Comparison of ENCODE assay signal across 8 cellular contexts in the genomic region with DNA sequence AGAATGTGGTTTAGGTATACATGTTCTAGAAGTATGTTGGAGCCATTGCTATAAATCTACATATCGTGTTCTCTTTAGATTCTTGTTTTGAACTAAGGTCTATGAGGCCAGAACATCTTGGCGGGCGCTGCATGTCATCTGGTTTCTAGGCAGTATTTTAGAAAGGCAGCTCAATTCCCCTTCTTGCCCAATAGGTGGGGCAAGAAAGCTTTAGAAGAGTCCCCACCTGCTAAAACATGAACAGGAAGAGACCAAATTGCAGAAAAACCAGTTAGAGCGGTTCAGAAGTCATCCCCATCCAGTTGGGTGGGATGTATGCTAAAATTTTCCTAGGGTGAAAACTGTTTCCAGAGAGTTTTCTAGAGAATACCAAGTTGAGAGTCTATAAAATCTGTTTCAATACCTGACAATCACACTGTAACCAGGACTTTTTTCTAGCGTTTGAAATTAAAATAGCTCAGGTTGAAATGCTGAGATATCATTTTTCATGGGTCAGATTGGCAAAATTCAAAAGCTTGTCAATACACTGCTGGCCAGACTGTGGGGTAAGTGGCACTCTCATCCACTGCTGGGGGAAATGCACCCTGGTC. TPM values are rescaled to one million over a fixed set of nuclear protein-coding genes. Genes with fewer than 3 reads are reported as not detected.
A peak's percentile ranks its signal among the peaks of the same experiment; 100 is the strongest.
DNase-seq lines count a peak whose midpoint lies in the region; ATAC-seq and TF ChIP-seq lines count a peak whose summit lies in the region.

No MANE protein-coding gene starts in this region.

- TF ChIP-seq POLR2A in GM18505 (IDR thresholded peaks at IDR 0.05; ENCODE audit: borderline replicate concordance, extremely low read depth, insufficient read depth, insufficient read length) (no peak), thyroid gland (IDR thresholded peaks at IDR 0.05) (no peak)

- CTCF ChIA-PET in CD4-positive, alpha-beta memory T cell (lab: Charles Lee; ENCODE audit: partially characterized antibody) = interaction anchor here (0.7 to 3.3 kb wide), 18 partner anchors 10 to 1942 kb away, joined by 3 to 24 read pairs (median 4); a partner anchor contains a TSS

- peaks cover 0 to 2% (median 0%) of the 10 kb centered on the region in 8 donors for H3K9me3 Mint-ChIP-seq in CD4-positive, alpha-beta memory T cell

- POLR2A ChIA-PET in CD4-positive, alpha-beta memory T cell (lab: Charles Lee; ENCODE audit: partially characterized antibody) = no interaction called here

- no peaks in the 10 kb centered on the region for H3K36me3 Mint-ChIP-seq in CD4-positive, alpha-beta memory T cell

- intact Hi-C loops in CD4-positive, alpha-beta memory T cell (cut with micrococcal nuclease) = loop anchor here (1.0 to 5.0 kb wide), 4 partner anchors 86 to 313 kb away; a partner anchor contains a TSS
- intact Hi-C loops in thyroid gland (cut with DNase I) = no loop called here

- H3K4me3 ChIP-seq in CD4-positive, alpha-beta memory T cell (ENCODE audit: low read length in 2 of 2) = no peak overlapping the region
- H3K4me3 ChIP-seq in astrocyte of the spinal cord (ENCODE audit: low read depth, low read length) (no peak overlapping the region), thyroid gland (replicated peaks in 1 of 3) (no peak overlapping the region)

- TF ChIP-seq CTCF in astrocyte of the spinal cord (IDR thresholded peaks at IDR 0.05; ENCODE audit: low read depth, low read length) (peak; percentile 72), thyroid gland (IDR thresholded peaks at IDR 0.05) (peak; percentile 14 to 70 (median 61))

- peak; percentile 81 for ATAC-seq in GM18505 (IDR thresholded peaks at IDR 0.05; ENCODE audit: unreplicated experiment)
- ATAC-seq in HG03342 (IDR thresholded peaks at IDR 0.05; ENCODE audit: unreplicated experiment) = peak; percentile 84

- DNase-seq in CD4-positive, alpha-beta memory T cell = peak; percentile 40 to 52 (median 42)
- DNase-seq in NCI-H526 treated with DMSO at 0.1 percent for 48 hours (lab: John Stamatoyannopoulos, UW) = peak; percentile 74
- DNase-seq in astrocyte of the spinal cord (ENCODE audit: low read depth, low spot score) = peak; percentile 53
- peak; percentile 86 for DNase-seq in iPS-NIHi7 (ENCODE audit: extremely low spot score)
- peak; percentile 20 to 25 for DNase-seq in thyroid gland
- no peak for DNase-seq in amniotic stem cell (lab: John Stamatoyannopoulos, UW)

- H3K9me3 ChIP-seq in CD4-positive, alpha-beta memory T cell (ENCODE audit: control insufficient read depth in 1 of 2, low read length in 2 of 2) = no peaks in the 10 kb centered on the region
- no peaks in the 10 kb centered on the region for H3K9me3 ChIP-seq in thyroid gland

- H3K4me1 ChIP-seq in CD4-positive, alpha-beta memory T cell (ENCODE audit: insufficient read depth, low read length) = no peaks in the 10 kb centered on the region
- no peaks in the 10 kb centered on the region for H3K4me1 ChIP-seq in thyroid gland

- H3K27me3 ChIP-seq in CD4-positive, alpha-beta memory T cell (ENCODE audit: insufficient read depth, low read length) = no peaks in the 10 kb centered on the region
- no peaks in the 10 kb centered on the region for H3K27me3 ChIP-seq in thyroid gland

- H3K27ac ChIP-seq in CD4-positive, alpha-beta memory T cell (ENCODE audit: low read depth, low read length) = no peak overlapping the region
- no peak overlapping the region for H3K27ac ChIP-seq in thyroid gland

- WGBS in thyroid gland, 2 donors = 4 to 7% methylated on average over 5 of the region's 5 CpGs

- no peak overlapping the region for H3K4me3 Mint-ChIP-seq in CD4-positive, alpha-beta memory T cell

- peaks cover 4 to 12% (median 8%) of the 10 kb centered on the region in 4 donors for H3K4me1 Mint-ChIP-seq in CD4-positive, alpha-beta memory T cell

- H3K27me3 Mint-ChIP-seq in CD4-positive, alpha-beta memory T cell = no peaks in the 10 kb centered on the region

- peak overlapping the region in 1 of 7 donors; percentile 45 for H3K27ac Mint-ChIP-seq in CD4-positive, alpha-beta memory T cell

- no peaks in the 10 kb centered on the region for H3K36me3 ChIP-seq in CD4-positive, alpha-beta memory T cell (ENCODE audit: insufficient read depth, low read length)
- no peaks in the 10 kb centered on the region for H3K36me3 ChIP-seq in thyroid gland

- in situ Hi-C loops in astrocyte of the spinal cord (cut with HindIII; ENCODE audit: low sequenced_read_pairs) = no loop called here

RNA-seq across cellular contexts. Expression of a gene that starts 17.5 kb away (rescaled TPM):
- 100 to 1,000 TPM; 121 to 144 TPM for total RNA-seq in CD4-positive, alpha-beta memory T cell
- polyA plus RNA-seq in CD4-positive, alpha-beta memory T cell = 100 to 1,000 TPM; 117 to 191 TPM
- total RNA-seq in thyroid gland = 10 to 100 TPM; 11.7 to 27.6 (median 23.9) TPM

Comparison
In these comparisons a context has a peak if more than half of its experiments do, and no peak if none do; other contexts are left out.
1. RNA of a gene that starts 17.5 kb away (total RNA-seq): 121 to 144 TPM in CD4-positive, alpha-beta memory T cell; 11.7 to 27.6 TPM in thyroid gland; every median in the first group is over 4 times any median in the second.